8 cellular contexts compared by ENCODE assay signal in the genomic region with DNA sequence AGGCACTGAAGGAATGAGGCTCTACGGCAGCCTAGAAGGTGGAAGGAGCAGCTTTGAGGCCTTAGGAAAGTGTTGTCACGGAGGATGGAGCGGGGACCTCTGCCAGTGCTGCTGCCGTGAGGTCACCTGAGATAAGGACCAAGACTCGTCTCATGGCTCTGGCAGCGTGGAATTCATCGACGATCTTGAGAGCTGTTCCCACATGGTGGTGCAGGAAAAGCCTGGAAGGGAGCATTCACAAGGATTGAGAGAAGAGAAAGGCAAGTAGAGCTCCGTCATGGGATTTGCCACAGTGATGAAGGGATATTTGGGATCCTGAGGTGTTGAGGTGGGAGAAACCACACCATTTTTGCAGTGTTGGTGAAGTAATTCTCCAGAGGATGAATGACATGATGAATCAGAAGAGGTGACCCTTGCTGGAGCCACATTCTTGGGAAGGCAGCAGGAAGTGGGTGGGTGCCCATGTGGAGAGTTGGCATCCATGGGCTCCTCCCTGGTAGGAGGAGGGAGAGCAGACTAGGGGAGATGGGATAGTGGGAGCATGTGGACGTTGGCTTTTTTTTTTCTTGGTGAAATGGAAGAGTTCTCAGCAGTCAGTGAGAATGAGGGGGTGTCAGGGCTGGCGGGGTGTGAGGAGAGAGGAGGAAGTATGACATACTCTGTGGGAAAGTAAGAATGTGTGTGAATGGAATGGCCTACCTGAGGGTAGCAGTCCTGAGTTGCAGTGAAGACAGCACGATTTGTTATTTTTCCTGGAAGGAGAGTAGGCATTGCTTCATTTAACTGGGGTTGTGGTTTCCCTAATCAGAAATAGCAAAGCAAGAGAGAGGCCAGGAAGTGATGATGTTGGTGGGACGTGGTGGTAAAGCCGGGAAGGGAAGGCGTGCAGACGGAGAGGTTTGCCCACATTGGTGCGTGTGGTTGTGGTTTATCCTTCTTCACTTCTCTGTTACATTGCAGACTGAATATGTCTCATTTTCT. TPM values are rescaled to one million over a fixed set of nuclear protein-coding genes. Genes with fewer than 3 reads are reported as not detected.
DNase-seq lines count a peak whose midpoint lies in the region; ATAC-seq, FAIRE-seq and TF ChIP-seq lines count a peak whose summit lies in the region.

No MANE protein-coding gene starts in this region.

- H3K9ac ChIP-seq in HepG2 (ENCODE audit: insufficient read depth, low read depth, low read length), result no peak overlapping the region

- no TSS peak for BruUV-seq in HepG2 (replicated peaks; lab: Mats Ljungman, UMichigan)

- no peak for TF ChIP-seq EP300 in HepG2 (IDR thresholded peaks at IDR 0.05; ENCODE audit: low read depth in 2 of 2, low read length in 2 of 2)
- no peak for TF ChIP-seq EP300 in HepG2 (CRISPR knock-in tag; IDR thresholded peaks at IDR 0.05; ENCODE audit: borderline replicate concordance)

- no peak for FAIRE-seq in HepG2 (lab: Jason Lieb, UNC)

- no peak for TF ChIP-seq RAD21 in HepG2 (CRISPR knock-in tag; IDR thresholded peaks at IDR 0.05)

- no peak overlapping the region for H2AFZ ChIP-seq in HepG2 (ENCODE audit: low read length)

- H3K4me2 ChIP-seq in HepG2 (ENCODE audit: low read depth, low read length), result no peak overlapping the region

- peaks cover 81% of the 10 kb centered on the region for H4K20me1 ChIP-seq in HepG2 (ENCODE audit: insufficient read depth, low read length)

- peak; percentile 52 for DNase-seq in AG04449 (ENCODE audit: low read depth, low spot score)
- peak; percentile 80 to 90 for DNase-seq in Kasumi-1 (lab: John Stamatoyannopoulos, UW)
- DNase-seq in activated T-cell treated with anti-CD3 and anti-CD28 coated beads, Interleukin-2, amount 50 U/mL, for 1 hour, result peak; percentile 48
- DNase-seq in left lung, result no peak
- DNase-seq in NCI-H510A (lab: John Stamatoyannopoulos, UW), result no peak
- no peak for DNase-seq in HepG2 (ENCODE audit: low spot score)
- no peak for DNase-seq in HAP-1 (ENCODE audit: low spot score in 2 of 2)

- H3K27me3 ChIP-seq in left lung (no peaks in the 10 kb centered on the region), HepG2 (ENCODE audit: control insufficient read depth in 1 of 2, insufficient read depth in 2 of 2, low read length in 2 of 2) (no peaks in the 10 kb centered on the region), HAP-1 (ENCODE audit: low read depth) (no peaks in the 10 kb centered on the region)

- POLR2A ChIA-PET in AG04449 (lab: Yijun Ruan, JAX) (no interaction called here), HepG2 (lab: Yijun Ruan, JAX) (no interaction called here)

- H3K36me3 ChIP-seq in left lung, result peaks cover 0 to 3% of the 10 kb centered on the region in 2 donors
- peaks cover 3 to 18% of the 10 kb centered on the region in 2 experiments; a peak in 4 of 5 replicates for H3K36me3 ChIP-seq in HepG2 (replicated peaks in 1 of 2; ENCODE audit: control insufficient read depth in 1 of 2, insufficient read depth in 2 of 2, low read length in 2 of 2)
- H3K36me3 ChIP-seq in HAP-1 (replicated peaks), result peaks cover 15% of the 10 kb centered on the region

- H3K9me3 ChIP-seq in left lung, result no peaks in the 10 kb centered on the region
- H3K9me3 ChIP-seq in HepG2 (ENCODE audit: low read length), result no peaks in the 10 kb centered on the region
- no peaks in the 10 kb centered on the region for H3K9me3 ChIP-seq in HAP-1

- WGBS in HepG2 (ENCODE audit: low lambda C conversion rate), result 93% methylated on average over 17 of the region's 17 CpGs

- TF ChIP-seq POLR2A in HepG2 (IDR thresholded peaks at IDR 0.05; ENCODE audit: insufficient read depth in 1 of 2, low read depth in 2 of 2, low read length in 2 of 2), result no peak

- in situ Hi-C loops in HepG2 (cut with HindIII; ENCODE audit: extremely low pct_ligation_motif_present, low pct_unique_long_range_greater_than_20kb), result no loop called here
- in situ Hi-C loops in HAP-1 (cut with MboI; ENCODE audit: low sequenced_read_pairs), result no loop called here

- H3K27ac ChIP-seq in left lung (peak overlapping the region in 1 of 2 donors; percentile 50), HepG2 (ENCODE audit: extremely low read length, insufficient read depth, low read length) (no peak overlapping the region)

- H3K79me2 ChIP-seq in HepG2 (ENCODE audit: insufficient read depth, low read length), result peaks cover 84% of the 10 kb centered on the region

- intact Hi-C loops in left lung (cut with DNase I) (no loop called here), HepG2 (cut with micrococcal nuclease; ENCODE audit: unreplicated experiment) (no loop called here)

- CTCF ChIA-PET in AG04449 (lab: Yijun Ruan, JAX), result no interaction called here
- CTCF ChIA-PET in HepG2 (lab: Yijun Ruan, JAX; ENCODE audit: low intra/inter-chr PET ratio, low total read pairs), result no interaction called here

- TF ChIP-seq CTCF in AG04449 (IDR thresholded peaks at IDR 0.05; ENCODE audit: insufficient read depth, low read length, missing control alignments), result no peak
- no peak for TF ChIP-seq CTCF in left lung (IDR thresholded peaks at IDR 0.05)
- no peak for TF ChIP-seq CTCF in HepG2 (CRISPR knock-in tag; IDR thresholded peaks at IDR 0.05)

- peak; percentile 33 for ATAC-seq in left lung
- ATAC-seq in HepG2, result no peak
- no peak for ATAC-seq in HG02840 (IDR thresholded peaks at IDR 0.05; ENCODE audit: low FRiP score, unreplicated experiment)

- H3K4me1 ChIP-seq in left lung (peaks cover 22 to 83% of the 10 kb centered on the region in 2 donors), HepG2 (ENCODE audit: insufficient read depth, low read length) (peaks cover 51% of the 10 kb centered on the region), HAP-1 (peaks cover 22% of the 10 kb centered on the region)

- H3K4me3 ChIP-seq in AG04449 (ENCODE audit: low read depth, low read length) (no peak overlapping the region), left lung (no peak overlapping the region), HepG2 (replicated peaks in 1 of 3; ENCODE audit: insufficient read depth in 1 of 3, low read depth in 2 of 3, low read length in 3 of 3) (no peak overlapping the region), HAP-1 (no peak overlapping the region)

TF ChIP-seq in HepG2, 621 proteins besides CTCF, POLR2A, EP300 and RAD21 (continues in another document):
- TF ChIP-seq, protein P1, sequence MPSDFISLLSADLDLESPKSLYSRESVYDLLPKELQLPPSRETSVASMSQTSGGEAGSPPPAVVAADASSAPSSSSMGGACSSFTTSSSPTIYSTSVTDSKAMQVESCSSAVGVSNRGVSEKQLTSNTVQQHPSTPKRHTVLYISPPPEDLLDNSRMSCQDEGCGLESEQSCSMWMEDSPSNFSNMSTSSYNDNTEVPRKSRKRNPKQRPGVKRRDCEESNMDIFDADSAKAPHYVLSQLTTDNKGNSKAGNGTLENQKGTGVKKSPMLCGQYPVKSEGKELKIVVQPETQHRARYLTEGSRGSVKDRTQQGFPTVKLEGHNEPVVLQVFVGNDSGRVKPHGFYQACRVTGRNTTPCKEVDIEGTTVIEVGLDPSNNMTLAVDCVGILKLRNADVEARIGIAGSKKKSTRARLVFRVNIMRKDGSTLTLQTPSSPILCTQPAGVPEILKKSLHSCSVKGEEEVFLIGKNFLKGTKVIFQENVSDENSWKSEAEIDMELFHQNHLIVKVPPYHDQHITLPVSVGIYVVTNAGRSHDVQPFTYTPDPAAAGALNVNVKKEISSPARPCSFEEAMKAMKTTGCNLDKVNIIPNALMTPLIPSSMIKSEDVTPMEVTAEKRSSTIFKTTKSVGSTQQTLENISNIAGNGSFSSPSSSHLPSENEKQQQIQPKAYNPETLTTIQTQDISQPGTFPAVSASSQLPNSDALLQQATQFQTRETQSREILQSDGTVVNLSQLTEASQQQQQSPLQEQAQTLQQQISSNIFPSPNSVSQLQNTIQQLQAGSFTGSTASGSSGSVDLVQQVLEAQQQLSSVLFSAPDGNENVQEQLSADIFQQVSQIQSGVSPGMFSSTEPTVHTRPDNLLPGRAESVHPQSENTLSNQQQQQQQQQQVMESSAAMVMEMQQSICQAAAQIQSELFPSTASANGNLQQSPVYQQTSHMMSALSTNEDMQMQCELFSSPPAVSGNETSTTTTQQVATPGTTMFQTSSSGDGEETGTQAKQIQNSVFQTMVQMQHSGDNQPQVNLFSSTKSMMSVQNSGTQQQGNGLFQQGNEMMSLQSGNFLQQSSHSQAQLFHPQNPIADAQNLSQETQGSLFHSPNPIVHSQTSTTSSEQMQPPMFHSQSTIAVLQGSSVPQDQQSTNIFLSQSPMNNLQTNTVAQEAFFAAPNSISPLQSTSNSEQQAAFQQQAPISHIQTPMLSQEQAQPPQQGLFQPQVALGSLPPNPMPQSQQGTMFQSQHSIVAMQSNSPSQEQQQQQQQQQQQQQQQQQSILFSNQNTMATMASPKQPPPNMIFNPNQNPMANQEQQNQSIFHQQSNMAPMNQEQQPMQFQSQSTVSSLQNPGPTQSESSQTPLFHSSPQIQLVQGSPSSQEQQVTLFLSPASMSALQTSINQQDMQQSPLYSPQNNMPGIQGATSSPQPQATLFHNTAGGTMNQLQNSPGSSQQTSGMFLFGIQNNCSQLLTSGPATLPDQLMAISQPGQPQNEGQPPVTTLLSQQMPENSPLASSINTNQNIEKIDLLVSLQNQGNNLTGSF (CRISPR knock-in tag; IDR thresholded peaks at IDR 0.05), result no peak
- TF ChIP-seq ARNT2 (CRISPR knock-in tag; IDR thresholded peaks at IDR 0.05; ENCODE audit: low read depth), result no peak
- TF ChIP-seq HNF4A (CRISPR knock-in tag; IDR thresholded peaks at IDR 0.05), result no peak

RNA-seq across cellular contexts. Expression of a gene that starts 11.1 kb away (rescaled TPM):
- total RNA-seq in left lung, result 10 to 100 TPM; 84.6 to 96.8 TPM
- total RNA-seq in HepG2 (2016; rRNA removed; fragmentation: Illumina TruSeq; extraction: Trizol), result 83.4 and 116 TPM in 2 replicates
- 49.8 and 56.0 TPM in 2 replicates for total RNA-seq in HepG2 (2016; cell fraction: cytosol; rRNA removed; fragmentation: Illumina TruSeq; extraction: Trizol; ENCODE audit: low read depth)
- 85.1 and 111 TPM in 2 replicates for total RNA-seq in HepG2 (2016; cell fraction: insoluble cytoplasmic fraction; rRNA removed; fragmentation: Illumina TruSeq; extraction: Trizol)
- total RNA-seq in HepG2 (2016; cell fraction: membrane; rRNA removed; fragmentation: Illumina TruSeq; extraction: Trizol), result 37.5 and 46.3 TPM in 2 replicates
- total RNA-seq in HepG2 (2016; cell fraction: nucleus; rRNA removed; fragmentation: Illumina TruSeq; extraction: Trizol), result 111 and 115 TPM in 2 replicates
- 30.9 and 41.2 TPM in 2 replicates for polyA plus RNA-seq in HepG2 (2011; rRNA removed)
- polyA plus RNA-seq in HepG2 (2011; cell fraction: cytosol; rRNA removed), result 18.1 and 20.9 TPM in 2 replicates
- 63.6 and 74.5 TPM in 2 replicates for polyA plus RNA-seq in HepG2 (2011; cell fraction: nucleus; rRNA removed)
- 32.1 and 33.2 TPM in 2 replicates for polyA plus RNA-seq in HepG2 (2012)
- 1.3 and 1.9 TPM in 2 replicates for polyA plus RNA-seq in HepG2 (2016; cell fraction: cytosol; fragmentation: Illumina TruSeq; extraction: Trizol; ENCODE audit: low read depth)
- polyA plus RNA-seq in HepG2 (2016; cell fraction: insoluble cytoplasmic fraction; fragmentation: Illumina TruSeq; extraction: Trizol; ENCODE audit: low read depth), result 58.4 and 61.6 TPM in 2 replicates
- 5.5 and 6.1 TPM in 2 replicates for polyA plus RNA-seq in HepG2 (2016; cell fraction: membrane; fragmentation: Illumina TruSeq; extraction: Trizol; ENCODE audit: low read depth)
- polyA plus RNA-seq in HepG2 (2016; cell fraction: nucleus; fragmentation: Illumina TruSeq; extraction: Trizol; ENCODE audit: insufficient read depth, low read depth), result 79.2 and 84.2 TPM in 2 replicates
- polyA minus RNA-seq in HepG2 (2011; rRNA and poly(A)+ RNA removed; ENCODE audit: low replicate concordance), result 80.8 and 126 TPM in 2 replicates
- polyA minus RNA-seq in HepG2 (2011; cell fraction: cytosol; rRNA and poly(A)+ RNA removed), result 50.9 and 56.9 TPM in 2 replicates
- polyA minus RNA-seq in HepG2 (2011; cell fraction: nucleus; rRNA and poly(A)+ RNA removed), result 188 and 194 TPM in 2 replicates

Comparison
In these comparisons a context has a peak if more than half of its experiments do, and no peak if none do; other contexts are left out.
1. DNase-seq: peak in AG04449 (single experiment), Kasumi-1 (2 of 2) and activated T-cell treated with anti-CD3 and anti-CD28 coated beads, Interleukin-2, amount 50 U/mL, for 1 hour (single experiment); none in left lung (0 of 2), NCI-H510A (single experiment), HepG2 (single experiment) and HAP-1 (0 of 2).